Comparison of ENCODE assay signal across 9 cellular contexts in genomic region chr19:51417107-51417806, GRCh38. TPM values are rescaled to one million over a fixed set of nuclear protein-coding genes. Genes with fewer than 3 reads are reported as not detected.
A peak's percentile ranks its signal among the peaks of the same experiment; 100 is the strongest.
DNase-seq lines count a peak whose midpoint lies in the region; ATAC-seq, FAIRE-seq and TF ChIP-seq lines count a peak whose summit lies in the region.
"Had no signal": no experiment of that assay in that cellular context is flagged by ENCODE, and none has a peak within 500 bp of the region (broad histone marks: within the 10 kb centered on the region; RNA-seq: fewer than 3 reads in every experiment).

TSS of gene SIGLEC10 (minus strand) at chr19:51417642. CDS start at chr19:51417581, 61 bp downstream.

- peaks cover 27% of the 10 kb centered on the region; the same call in 1 of the 2 replicates for H3K36me3 ChIP-seq in OCI-LY7 (ENCODE audit: insufficient read depth, low read length)
- H3K36me3 ChIP-seq: cardiac muscle cell had no signal

- peak; percentile 69 for DNase-seq in GM12892 (ENCODE audit: insufficient read length)
- peak; percentile 93 for DNase-seq in OCI-LY7 (ENCODE audit: low spot score)
- peak in 34 of 42 donors; percentile 11 to 67 (median 40) for DNase-seq in head of caudate nucleus
- DNase-seq in ureter (ENCODE audit: low spot score) = no peak
- no peak for DNase-seq in NCI-H526 treated with DMSO at 0.1 percent for 48 hours (lab: John Stamatoyannopoulos, UW)
- no peak for DNase-seq in GOT3 (lab: John Stamatoyannopoulos, UW)
- DNase-seq in globus pallidus (ENCODE audit: low spot score) = no peak

- H3K4me1 ChIP-seq in OCI-LY7 (ENCODE audit: insufficient read depth, low read length, poor library complexity, severe bottlenecking) = peaks cover 24% of the 10 kb centered on the region

- no peaks in the 10 kb centered on the region for H3K9me3 ChIP-seq in OCI-LY7 (ENCODE audit: low read length)

- peak within 1 kb of the TSS; percentile 87 for H3K4me3 ChIP-seq in OCI-LY7 (ENCODE audit: low read depth, low read length, poor library complexity, severe bottlenecking)
- H3K4me3 ChIP-seq: cardiac muscle cell had no signal

- TF ChIP-seq POLR2A in GM12892 (IDR thresholded peaks at IDR 0.05; ENCODE audit: low read depth, low read length) = peak; percentile 67; the same call in 1 of the 2 replicates

- POLR2A ChIA-PET in OCI-LY7 (lab: Charles Lee) = interaction anchor here (1.0 to 1.8 kb wide), 7 partner anchors 10 to 131 kb away, joined by 3 to 11 read pairs (median 4); no protein-coding TSS in a partner anchor

- no peak for TF ChIP-seq CTCF in OCI-LY7 (conservative IDR thresholded peaks at IDR 0.05; ENCODE audit: low read length)

- CTCF ChIA-PET in OCI-LY7 (lab: Charles Lee; ENCODE audit: unreplicated experiment) = interaction anchor here (0.5 to 1.0 kb wide), 5 partner anchors 10 to 266 kb away, joined by 3 to 5 read pairs (median 3); partner anchors contain the start of gene ETFB

- H3K9me2 ChIP-seq in OCI-LY7 (ENCODE audit: insufficient read depth, low read length) = no peaks in the 10 kb centered on the region

- no peaks in the 10 kb centered on the region for H4K20me1 ChIP-seq in OCI-LY7 (ENCODE audit: insufficient read depth, low read length)

- peak within 1 kb of the TSS; percentile 94 for H3K4me2 ChIP-seq in OCI-LY7 (ENCODE audit: low read length)

- peak within 1 kb of the TSS; percentile 81 for H3K27ac ChIP-seq in OCI-LY7 (ENCODE audit: low read depth, low read length, poor library complexity, severe bottlenecking)
- H3K27ac ChIP-seq: cardiac muscle cell had no signal

- peak; percentile 95 for FAIRE-seq in GM12892 (lab: Jason Lieb, UNC)

- BruUV-seq in OCI-LY7 (replicated peaks; lab: Mats Ljungman, UMichigan) = no TSS peak

- intact Hi-C loops in OCI-LY7 (cut with micrococcal nuclease; ENCODE audit: unreplicated experiment) (loop anchor here (1.0 to 2.0 kb wide), 4 partner anchors 22 to 78 kb away; partner anchors contain the start of gene ETFB), head of caudate nucleus (cut with DNase I) (no loop called here)

- peak within 1 kb of the TSS; percentile 73; the same call in 1 of the 2 replicates for H2AFZ ChIP-seq in OCI-LY7 (ENCODE audit: low read length)

- ATAC-seq in GM21825 (IDR thresholded peaks at IDR 0.05; ENCODE audit: unreplicated experiment) = peak; percentile 39

- H3K79me2 ChIP-seq in OCI-LY7 (ENCODE audit: insufficient read depth, low read depth, low read length) = peaks cover 13% of the 10 kb centered on the region; the same call in 1 of the 2 replicates

RNA-seq across cellular contexts. Expression of gene SIGLEC10, which starts in this region (rescaled TPM):
- polyA plus RNA-seq in GM12892 (2012; ENCODE audit: missing spikeins) = 7.3 TPM
- 20.7 and 25.2 TPM in 2 replicates for total RNA-seq in OCI-LY7 (2014; rRNA removed; shearing (Covaris generic))
- total RNA-seq in OCI-LY7 (2022) = 23.3 and 26.6 TPM in 2 replicates
- total RNA-seq in ureter = 14.0 TPM
- total RNA-seq: cardiac muscle cell had no signal

Comparison
In these comparisons a context has a peak if more than half of its experiments do, and no peak if none do; other contexts are left out.
1. DNase-seq: peak in GM12892 (single experiment), OCI-LY7 (single experiment) and head of caudate nucleus (34 of 42); none in ureter (single experiment), NCI-H526 treated with DMSO at 0.1 percent for 48 hours (single experiment), GOT3 (single experiment) and globus pallidus (single experiment).